Comparison of ENCODE assay signal across 8 cellular contexts in the genomic region with DNA sequence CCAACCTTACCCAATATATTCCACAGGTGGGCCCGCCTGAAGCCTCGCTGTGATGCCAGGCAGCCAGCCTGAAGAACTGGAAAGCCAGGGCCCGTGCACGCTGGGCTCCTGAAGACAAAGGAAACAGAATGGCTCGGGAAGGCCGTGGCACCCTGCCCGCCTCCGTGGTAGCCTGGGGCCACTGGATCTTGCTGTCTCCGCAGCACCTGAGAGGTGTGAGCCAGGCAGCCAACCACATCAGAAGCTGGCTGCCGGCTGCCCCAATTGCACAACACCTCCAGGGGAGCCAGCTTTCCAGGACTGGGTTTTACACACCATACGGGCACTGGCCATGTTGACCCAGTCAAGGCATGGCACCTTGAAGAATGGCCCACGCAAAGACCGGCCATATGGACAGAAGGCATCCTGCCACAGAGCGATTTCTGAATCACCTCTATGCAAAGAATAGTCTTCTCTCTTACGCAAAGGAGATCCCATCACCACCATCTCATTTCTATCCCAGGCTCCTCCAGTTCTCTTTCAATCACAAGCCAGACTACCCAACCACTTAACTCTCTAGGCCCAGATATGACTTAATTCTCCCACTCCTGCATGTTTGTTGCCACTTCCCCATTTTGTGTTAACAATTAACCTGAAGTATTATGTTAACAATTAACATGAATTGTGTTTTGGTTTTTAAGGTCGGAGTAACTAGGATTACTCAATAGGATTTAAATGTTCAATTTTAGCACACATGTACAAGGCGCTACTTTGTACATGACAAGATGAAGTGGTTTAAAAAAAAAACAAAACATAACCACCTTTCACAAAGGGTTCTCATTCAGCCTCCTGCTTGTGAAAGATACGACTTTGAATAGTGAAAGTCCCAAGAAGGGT. TPM values are rescaled to one million over a fixed set of nuclear protein-coding genes. Genes with fewer than 3 reads are reported as not detected.
DNase-seq lines count a peak whose midpoint lies in the region; ATAC-seq and TF ChIP-seq lines count a peak whose summit lies in the region.

No MANE protein-coding gene starts in this region.

- intact Hi-C loops in Right ventricle myocardium superior (cut with DNase I): no loop called here
- intact Hi-C loops in MCF 10A (cut with micrococcal nuclease): no loop called here
- intact Hi-C loops in right cardiac atrium (cut with DNase I): no loop called here

- 53 to 74% methylated on average over 12 to 18 of the region's 18 CpGs for WGBS in upper lobe of left lung, 2 donors
- 93% methylated on average over 18 of the region's 18 CpGs for WGBS in right cardiac atrium

- H3K27me3 ChIP-seq in cardiac muscle cell (no peaks in the 10 kb centered on the region), upper lobe of left lung (no peaks in the 10 kb centered on the region), right cardiac atrium (ENCODE audit: control insufficient read depth, insufficient read depth) (no peaks in the 10 kb centered on the region)
- H3K27me3 ChIP-seq in effector memory CD4-positive, alpha-beta T cell (replicated peaks; ENCODE audit: control insufficient read depth, insufficient read depth, low read length, poor library complexity, severe bottlenecking): no peaks in the 10 kb centered on the region

- H3K9me3 ChIP-seq in cardiac muscle cell (ENCODE audit: low read depth): no peaks in the 10 kb centered on the region
- H3K9me3 ChIP-seq in upper lobe of left lung: no peaks in the 10 kb centered on the region
- no peaks in the 10 kb centered on the region for H3K9me3 ChIP-seq in right cardiac atrium (ENCODE audit: control insufficient read depth, low read length)
- no peaks in the 10 kb centered on the region for H3K9me3 ChIP-seq in effector memory CD4-positive, alpha-beta T cell (ENCODE audit: control insufficient read depth, low read length)

- DNase-seq in cardiac muscle cell (ENCODE audit: low read depth in 1 of 2, low spot score in 1 of 2): no peak
- no peak for DNase-seq in Right ventricle myocardium superior
- DNase-seq in MCF 10A (ENCODE audit: unreplicated experiment): peak; percentile 95
- peak; percentile 89 to 90 for DNase-seq in upper lobe of left lung
- DNase-seq in right cardiac atrium: no peak
- DNase-seq in effector memory CD4-positive, alpha-beta T cell: no peak
- DNase-seq in NCI-H146 (lab: John Stamatoyannopoulos, UW): no peak

- no peak for TF ChIP-seq CTCF in cardiac muscle cell (IDR thresholded peaks at IDR 0.05; ENCODE audit: low read depth, low read length)
- TF ChIP-seq CTCF in MCF 10A (IDR thresholded peaks at IDR 0.05; ENCODE audit: unreplicated experiment): no peak
- no peak for TF ChIP-seq CTCF in upper lobe of left lung (IDR thresholded peaks at IDR 0.05)

- H3K4me3 ChIP-seq in cardiac muscle cell (no peak overlapping the region), upper lobe of left lung (no peak overlapping the region), right cardiac atrium (ENCODE audit: low read length) (no peak overlapping the region)
- no peak overlapping the region for H3K4me3 ChIP-seq in effector memory CD4-positive, alpha-beta T cell (ENCODE audit: insufficient read depth, low read depth, low read length, poor library complexity, severe bottlenecking)

- no peak for TF ChIP-seq POLR2A in upper lobe of left lung (IDR thresholded peaks at IDR 0.05)

- no peaks in the 10 kb centered on the region for H3K27me3 Mint-ChIP-seq in MCF 10A (ENCODE audit: insufficient read depth, unreplicated experiment)

- peaks cover 31% of the 10 kb centered on the region for H3K4me1 Mint-ChIP-seq in MCF 10A (ENCODE audit: insufficient read depth, unreplicated experiment)

- H3K4me3 Mint-ChIP-seq in MCF 10A (ENCODE audit: unreplicated experiment): no peak overlapping the region

- H3K27ac ChIP-seq in cardiac muscle cell (peak overlapping the region; percentile 24), upper lobe of left lung (peak overlapping the region in 3 of 4 donors; percentile 67 to 73 (median 68)), right cardiac atrium (ENCODE audit: low read length) (no peak overlapping the region)
- H3K27ac ChIP-seq in effector memory CD4-positive, alpha-beta T cell (ENCODE audit: insufficient read depth, low read length, poor library complexity, severe bottlenecking): no peak overlapping the region

- no peaks in the 10 kb centered on the region for H3K9me3 Mint-ChIP-seq in MCF 10A (ENCODE audit: unreplicated experiment)

- peak in 1 of 4 donors; percentile 28 for TF ChIP-seq EP300 in upper lobe of left lung (IDR thresholded peaks at IDR 0.05)

- CTCF ChIA-PET in MCF 10A (lab: Yijun Ruan, JAX): no interaction called here

- BruUV-seq in MCF 10A (replicated peaks; lab: Mats Ljungman, UMichigan): no TSS peak

- ATAC-seq in Right ventricle myocardium superior (ENCODE audit: poor library complexity) (no peak), HG03196 (IDR thresholded peaks at IDR 0.05; ENCODE audit: unreplicated experiment) (peak; percentile 83), upper lobe of left lung (ENCODE audit: low FRiP score in 2 of 2) (peak; percentile 36 to 80), right cardiac atrium (no peak)

- peaks cover 11% of the 10 kb centered on the region for H3K36me3 Mint-ChIP-seq in MCF 10A (ENCODE audit: insufficient read depth, unreplicated experiment)

- H3K27ac Mint-ChIP-seq in MCF 10A (ENCODE audit: low read depth, unreplicated experiment): no peak overlapping the region

- H3K4me1 ChIP-seq in cardiac muscle cell (ENCODE audit: low read depth): peaks cover 38% of the 10 kb centered on the region
- peaks cover 31 to 44% (median 35%) of the 10 kb centered on the region in 4 donors for H3K4me1 ChIP-seq in upper lobe of left lung
- H3K4me1 ChIP-seq in right cardiac atrium (ENCODE audit: control insufficient read depth, insufficient read depth, low read length): peaks cover 29% of the 10 kb centered on the region
- H3K4me1 ChIP-seq in effector memory CD4-positive, alpha-beta T cell (ENCODE audit: control insufficient read depth, insufficient read depth, low read length, poor library complexity, severe bottlenecking): no peaks in the 10 kb centered on the region

- POLR2A ChIA-PET in MCF 10A (lab: Yijun Ruan, JAX): interaction anchor here (0.7 to 1.2 kb wide), 7 partner anchors 19 to 183 kb away, joined by 3 to 4 read pairs (median 3); no protein-coding TSS in a partner anchor

- H3K36me3 ChIP-seq in cardiac muscle cell: no peaks in the 10 kb centered on the region
- H3K36me3 ChIP-seq in upper lobe of left lung: no peaks in the 10 kb centered on the region
- no peaks in the 10 kb centered on the region for H3K36me3 ChIP-seq in effector memory CD4-positive, alpha-beta T cell (ENCODE audit: control insufficient read depth, insufficient read depth, low read length)

RNA-seq across cellular contexts. Expression of a gene that starts 32.1 kb away (rescaled TPM):
- 6.6 and 12.2 TPM in 2 replicates for total RNA-seq in cardiac muscle cell
- 6.7 and 8.4 TPM in 2 replicates for polyA plus RNA-seq in cardiac muscle cell
- 8.3 TPM for total RNA-seq in Right ventricle myocardium superior
- 21.1 and 27.4 TPM in 2 replicates for total RNA-seq in MCF 10A (2022)
- total RNA-seq in upper lobe of left lung: 10 to 100 TPM; 22.4 to 40.3 (median 27.0) TPM
- 10 to 100 TPM in 2 of 4 donors, 1 to 10 TPM in 2; 9.1 to 18.2 (median 11.0) TPM for total RNA-seq in right cardiac atrium
- polyA plus RNA-seq in right cardiac atrium: 4.3 TPM

Comparison
In these comparisons a context has a peak if more than half of its experiments do, and no peak if none do; other contexts are left out.
1. H3K27ac ChIP-seq: peak in cardiac muscle cell (single experiment) and upper lobe of left lung (3 of 4); none in right cardiac atrium (single experiment) and effector memory CD4-positive, alpha-beta T cell (single experiment).
2. DNase-seq: peak in MCF 10A (single experiment) and upper lobe of left lung (2 of 2); none in cardiac muscle cell (0 of 2), Right ventricle myocardium superior (single experiment), right cardiac atrium (0 of 3), effector memory CD4-positive, alpha-beta T cell (0 of 3) and NCI-H146 (single experiment).
3. ATAC-seq: peak in HG03196 (single experiment) and upper lobe of left lung (2 of 2); none in Right ventricle myocardium superior (single experiment) and right cardiac atrium (0 of 2).